8 cellular contexts compared by ENCODE assay signal in the genomic region with DNA sequence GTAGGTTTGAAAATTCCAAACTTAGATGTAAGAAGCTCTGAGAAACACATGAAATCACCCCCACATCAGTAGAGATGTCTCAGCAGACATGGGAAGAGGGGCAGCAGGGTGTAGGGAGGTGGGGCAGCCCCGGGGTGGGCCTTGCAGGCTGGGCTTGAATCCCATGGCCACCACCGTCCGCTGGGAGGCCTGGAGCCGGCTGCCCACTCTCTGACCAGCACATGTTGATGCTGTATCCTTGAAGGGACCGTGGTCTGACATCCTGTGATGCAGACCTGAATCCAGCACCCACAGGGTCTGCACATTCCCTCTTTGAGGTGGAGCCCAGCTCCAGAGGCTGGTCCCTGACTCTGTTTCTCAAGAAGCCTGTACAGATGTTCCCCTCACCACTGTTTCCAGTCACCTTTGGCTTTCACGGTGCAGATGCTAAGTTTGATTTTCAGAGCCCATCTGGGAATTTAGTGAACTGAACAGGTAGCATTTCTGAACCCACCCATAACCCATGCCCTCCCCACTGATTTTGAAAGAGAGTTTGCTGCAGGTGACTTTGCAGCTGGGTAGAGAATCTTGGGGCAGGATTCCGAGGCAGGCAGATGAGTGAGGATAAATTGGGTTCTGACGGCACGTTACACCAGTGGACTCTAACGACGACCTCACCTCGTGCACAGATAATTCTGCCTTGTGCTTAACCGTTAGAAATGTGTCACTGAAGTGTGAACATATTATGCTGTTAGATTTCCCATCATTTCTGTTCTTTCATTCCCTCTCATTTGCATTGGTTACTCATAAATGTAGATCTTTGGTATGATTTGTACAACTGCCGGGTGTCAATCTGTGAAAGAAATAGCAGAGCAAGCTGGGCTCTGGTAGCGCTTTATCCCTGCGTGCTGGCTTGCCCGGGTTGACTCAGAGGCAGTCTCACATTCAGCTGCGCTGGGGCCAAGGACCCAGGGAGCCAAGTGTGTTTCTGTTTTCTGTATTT. TPM values are rescaled to one million over a fixed set of nuclear protein-coding genes. Genes with fewer than 3 reads are reported as not detected.
DNase-seq lines count a peak whose midpoint lies in the region; ATAC-seq and TF ChIP-seq lines count a peak whose summit lies in the region.

No MANE protein-coding gene starts in this region.

- POLR2A ChIA-PET in GM10248 (lab: Yijun Ruan, JAX): interaction anchor here (0.5 kb wide), 1 partner anchor 8 kb away, joined by 4 read pairs; no protein-coding TSS in a partner anchor
- POLR2A ChIA-PET in OCI-LY7 (lab: Charles Lee): interaction anchor here (0.6 to 7.4 kb wide), 17 partner anchors 8 to 205 kb away, joined by 3 to 94 read pairs (median 4); no protein-coding TSS in a partner anchor

- no peaks in the 10 kb centered on the region for H3K9me2 ChIP-seq in OCI-LY7 (ENCODE audit: insufficient read depth, low read length)

- BruUV-seq in OCI-LY7 (replicated peaks; lab: Mats Ljungman, UMichigan): no TSS peak

- no peak for TF ChIP-seq CTCF in GM10248 (IDR thresholded peaks at IDR 0.05; ENCODE audit: control extremely low read depth, extremely low read depth, low read depth, missing control alignments)
- TF ChIP-seq CTCF in OCI-LY7 (conservative IDR thresholded peaks at IDR 0.05; ENCODE audit: low read length): no peak
- TF ChIP-seq CTCF in stomach (IDR thresholded peaks at IDR 0.05): no peak

- no peak overlapping the region for H2AFZ ChIP-seq in OCI-LY7 (ENCODE audit: low read length)

- 74 to 77% (median 74%) methylated on average over 18 of the region's 18 CpGs for WGBS in stomach, 5 donors

- H3K4me3 ChIP-seq in OCI-LY7 (ENCODE audit: low read depth, low read length, poor library complexity, severe bottlenecking) (peak overlapping the region; percentile 12), stomach (no peak overlapping the region)

- no peak for TF ChIP-seq EP300 in stomach (IDR thresholded peaks at IDR 0.05)

- peaks cover 90% of the 10 kb centered on the region for H3K36me3 ChIP-seq in OCI-LY7 (ENCODE audit: insufficient read depth, low read length)
- H3K36me3 ChIP-seq in stomach: no peaks in the 10 kb centered on the region

- H3K4me1 ChIP-seq in OCI-LY7 (ENCODE audit: insufficient read depth, low read length, poor library complexity, severe bottlenecking) (peaks cover 57% of the 10 kb centered on the region), stomach (peaks cover 0 to 11% (median 0%) of the 10 kb centered on the region in 4 donors)

- H3K27me3 ChIP-seq in stomach: peaks cover 0 to 4% (median 0%) of the 10 kb centered on the region in 3 donors

- CTCF ChIA-PET in GM10248 (lab: Yijun Ruan, JAX) (interaction anchor here (1.0 to 3.0 kb wide), 8 partner anchors 9 to 145 kb away, joined by 3 to 12 read pairs (median 6); no protein-coding TSS in a partner anchor), OCI-LY7 (lab: Charles Lee; ENCODE audit: unreplicated experiment) (interaction anchor here (1.0 to 1.3 kb wide), 2 partner anchors 8 to 162 kb away, joined by 3 read pairs; no protein-coding TSS in a partner anchor)

- peak overlapping the region; percentile 42 for H3K27ac ChIP-seq in OCI-LY7 (ENCODE audit: low read depth, low read length, poor library complexity, severe bottlenecking)
- H3K27ac ChIP-seq in stomach: peak overlapping the region; percentile 34 to 71 (median 50)

- intact Hi-C loops in OCI-LY7 (cut with micrococcal nuclease; ENCODE audit: unreplicated experiment) (loop anchor here (5.0 kb wide), 1 partner anchor 203 kb away; no protein-coding TSS in a partner anchor), stomach (cut with DNase I; ENCODE audit: low total_unique reads) (no loop called here), posterior cingulate gyrus (cut with DNase I) (no loop called here)

- DNase-seq in GM10248 (ENCODE audit: extremely low spot score) (peak; percentile 57), OCI-LY7 (ENCODE audit: low spot score) (no peak), stomach (no peak), NCI-H510A (lab: John Stamatoyannopoulos, UW) (no peak), posterior cingulate gyrus (no peak)
- peak; percentile 70 for DNase-seq in activated naive CD8-positive, alpha-beta T cell treated with anti-CD3 and anti-CD28 coated beads, Interleukin-2, amount 50 U/mL, for 16 hours (ENCODE audit: low read depth, low spot score)

- peaks cover 55% of the 10 kb centered on the region for H3K79me2 ChIP-seq in OCI-LY7 (ENCODE audit: insufficient read depth, low read depth, low read length)

- H3K4me2 ChIP-seq in OCI-LY7 (ENCODE audit: low read length): peak overlapping the region; percentile 63

- H3K9me3 ChIP-seq in OCI-LY7 (ENCODE audit: low read length) (no peaks in the 10 kb centered on the region), stomach (no peaks in the 10 kb centered on the region)

- no peak for TF ChIP-seq POLR2A in stomach (IDR thresholded peaks at IDR 0.05)

- no peaks in the 10 kb centered on the region for H4K20me1 ChIP-seq in OCI-LY7 (ENCODE audit: insufficient read depth, low read length)

- ATAC-seq in GM21737 (IDR thresholded peaks at IDR 0.05; ENCODE audit: unreplicated experiment) (peak; percentile 73), SK-N-SH treated with all-trans-retinoic acid at 6 μM for 48 hours (no peak)

TF ChIP-seq in SK-N-SH treated with all-trans-retinoic acid at 6 μM for 48 hours, 23 proteins besides CTCF, POLR2A, EP300 and RAD21:
- TF ChIP-seq ZC3H10 (CRISPR knock-in tag; IDR thresholded peaks at IDR 0.05) (no peak), TCF4 (CRISPR knock-in tag; IDR thresholded peaks at IDR 0.05; ENCODE audit: borderline replicate concordance) (no peak), PPARA (CRISPR knock-in tag; IDR thresholded peaks at IDR 0.05; ENCODE audit: borderline replicate concordance) (no peak), CSDC2 (CRISPR knock-in tag; IDR thresholded peaks at IDR 0.05) (no peak), CREB5 (CRISPR knock-in tag; IDR thresholded peaks at IDR 0.05; ENCODE audit: low read depth) (no peak), POU6F1 (CRISPR knock-in tag; IDR thresholded peaks at IDR 0.05; ENCODE audit: borderline replicate concordance, low read depth) (no peak)
TF ChIP-seq in SK-N-SH treated with all-trans-retinoic acid at 6 μM for 48 hours: peak in this region for 0.

RNA-seq across cellular contexts. Expression of gene IKZF1, which starts 45.7 kb away (rescaled TPM):
- total RNA-seq in OCI-LY7 (2014; rRNA removed; shearing (Covaris generic)): 90.0 and 108 TPM in 2 replicates
- total RNA-seq in OCI-LY7 (2022) (161 and 163 TPM in 2 replicates), stomach (100 to 1,000 TPM in 1 of 5 donors, 10 to 100 TPM in 3, 1 to 10 TPM in 1; 4.5 to 139 (median 14.0) TPM)
- 1 to 10 TPM; 1.5 to 6.4 (median 1.8) TPM for polyA plus RNA-seq in stomach

Comparison
In these comparisons a context has a peak if more than half of its experiments do, and no peak if none do; other contexts are left out.
1. DNase-seq: peak in GM10248 (single experiment) and activated naive CD8-positive, alpha-beta T cell treated with anti-CD3 and anti-CD28 coated beads, Interleukin-2, amount 50 U/mL, for 16 hours (single experiment); none in OCI-LY7 (single experiment), stomach (single experiment), NCI-H510A (single experiment) and posterior cingulate gyrus (0 of 10).